Comparison of ENCODE assay signal across 28 cellular contexts in genomic region chr9:130606887-130607582, GRCh38. TPM values are rescaled to one million over a fixed set of nuclear protein-coding genes. Genes with fewer than 3 reads are reported as not detected.
DNase-seq lines count a peak whose midpoint lies in the region; ATAC-seq, FAIRE-seq and TF ChIP-seq lines count a peak whose summit lies in the region.
"Had no signal": no experiment of that assay in that cellular context is flagged by ENCODE, and none has a peak within 500 bp of the region (broad histone marks: within the 10 kb centered on the region; RNA-seq: fewer than 3 reads in every experiment).

No MANE protein-coding gene starts in this region.

- H3K27ac ChIP-seq in astrocyte (ENCODE audit: low read depth, low read length): no peak overlapping the region
- H3K27ac ChIP-seq in sigmoid colon: peak overlapping the region in 3 of 4 donors; percentile 44 to 67 (median 63)

- H3K36me3 Mint-ChIP-seq in astrocyte (ENCODE audit: low read depth, unreplicated experiment): peaks cover 6% of the 10 kb centered on the region

- H3K4me1 Mint-ChIP-seq in astrocyte (ENCODE audit: low read depth, unreplicated experiment): peaks cover 21% of the 10 kb centered on the region
- H3K4me1 Mint-ChIP-seq: activated B cell treated with CpG ODN at 0.5 μM for 24 hours; stimulated activated naive CD8-positive, alpha-beta T cell treated with anti-CD3 and anti-CD28 coated beads, Interleukin-15, amount 100 ng/mL, for 72 hours had no signal

- no peak for TF ChIP-seq POLR2A in sigmoid colon (IDR thresholded peaks at IDR 0.05)

- no peaks in the 10 kb centered on the region for H3K27me3 Mint-ChIP-seq in astrocyte (ENCODE audit: low read depth, unreplicated experiment)
- H3K27me3 Mint-ChIP-seq: activated B cell treated with CpG ODN at 0.5 μM for 24 hours; activated CD4-positive, alpha-beta memory T cell treated with anti-CD3 and anti-CD28 coated beads for 36 hours; memory B cell; naive thymus-derived CD8-positive, alpha-beta T cell; stimulated activated naive CD8-positive, alpha-beta T cell treated with anti-CD3 and anti-CD28 coated beads, Interleukin-15, amount 100 ng/mL, for 72 hours had no signal

- DNase-seq in M059J (ENCODE audit: low read depth) (peak; percentile 12), astrocyte (ENCODE audit: low read depth) (peak; percentile 15), foreskin fibroblast (peak; percentile 2 to 25), sigmoid colon (no peak), NCI-H774 (lab: John Stamatoyannopoulos, UW) (no peak)
- DNase-seq in stimulated activated naive CD8-positive, alpha-beta T cell treated with anti-CD3 and anti-CD28 coated beads, Interleukin-15, Interleukin-2, amounts not matched to agents 100 U/mL and 50 U/mL, for 24 hours: no peak
- DNase-seq: activated B cell treated with CpG ODN at 0.5 μM for 24 hours; activated CD4-positive, alpha-beta memory T cell treated with anti-CD3 and anti-CD28 coated beads for 36 hours; activated naive CD4-positive, alpha-beta T cell; activated T-cell treated with anti-CD3 and anti-CD28 coated beads for 4 hours; CD8-positive, alpha-beta T cell; DMS153; effector memory CD4-positive, alpha-beta T cell; Kasumi-1; kidney; naive thymus-derived CD8-positive, alpha-beta T cell; NCI-H1105; NCI-H2081; NCI-H510A treated with DMSO at 0.1 percent for 48 hours; SK-N-SH; stimulated activated naive CD8-positive, alpha-beta T cell treated with anti-CD3 and anti-CD28 coated beads, Interleukin-15, amount 100 ng/mL, for 72 hours; transverse colon had no signal

- intact Hi-C loops in sigmoid colon (cut with DNase I): no loop called here

- H3K36me3 ChIP-seq in astrocyte (ENCODE audit: insufficient read depth, low read length) (peaks cover 19% of the 10 kb centered on the region), sigmoid colon (peaks cover 0 to 14% (median 0%) of the 10 kb centered on the region in 4 donors)
- H3K36me3 ChIP-seq: transverse colon had no signal

- no peak for ATAC-seq in stimulated activated naive CD8-positive, alpha-beta T cell treated with anti-CD3 and anti-CD28 coated beads, Interleukin-15, Interleukin-2, amounts not matched to agents 100 U/mL and 50 U/mL, for 24 hours
- ATAC-seq in HG02973 (IDR thresholded peaks at IDR 0.05; ENCODE audit: unreplicated experiment): no peak
- ATAC-seq: CD8-positive, alpha-beta T cell; HCT116; naive thymus-derived CD8-positive, alpha-beta T cell; stimulated activated naive CD8-positive, alpha-beta T cell treated with anti-CD3 and anti-CD28 coated beads, Interleukin-15, amount 100 ng/mL, for 72 hours had no signal

- no peak for FAIRE-seq in astrocyte (lab: Jason Lieb, UNC)
- FAIRE-seq: GM12891, kidney had no signal

- H3K4me2 ChIP-seq in astrocyte (ENCODE audit: low read length): no peak overlapping the region
- H3K4me2 ChIP-seq: SK-N-SH had no signal

- H3K4me3 Mint-ChIP-seq in astrocyte (ENCODE audit: unreplicated experiment): no peak overlapping the region
- H3K4me3 Mint-ChIP-seq: activated B cell treated with CpG ODN at 0.5 μM for 24 hours; activated CD4-positive, alpha-beta memory T cell treated with anti-CD3 and anti-CD28 coated beads for 36 hours; CD8-positive, alpha-beta T cell; memory B cell; naive thymus-derived CD8-positive, alpha-beta T cell; stimulated activated naive CD8-positive, alpha-beta T cell treated with anti-CD3 and anti-CD28 coated beads, Interleukin-15, amount 100 ng/mL, for 72 hours; T-helper 2 cell treated with Interferon-gamma antibody and Interleukin-4, amounts not matched to agents 5 μg/mL and 100 μg/mL, for 36 hours had no signal

- 45 to 81% methylated on average over 8 of the region's 8 CpGs for WGBS in sigmoid colon, 2 donors

- H3K27ac Mint-ChIP-seq in astrocyte (ENCODE audit: unreplicated experiment): no peak overlapping the region
- H3K27ac Mint-ChIP-seq: activated B cell treated with CpG ODN at 0.5 μM for 24 hours; activated CD4-positive, alpha-beta memory T cell treated with anti-CD3 and anti-CD28 coated beads for 36 hours; CD8-positive, alpha-beta T cell; memory B cell; naive thymus-derived CD8-positive, alpha-beta T cell; stimulated activated naive CD8-positive, alpha-beta T cell treated with anti-CD3 and anti-CD28 coated beads, Interleukin-15, amount 100 ng/mL, for 72 hours; T-helper 2 cell treated with Interferon-gamma antibody and Interleukin-4, amounts not matched to agents 5 μg/mL and 100 μg/mL, for 36 hours had no signal

- H2AFZ ChIP-seq in astrocyte (ENCODE audit: low read depth, low read length): no peak overlapping the region

- H3K9me3 ChIP-seq in astrocyte (ENCODE audit: insufficient read depth, low read depth, low read length) (no peaks in the 10 kb centered on the region), sigmoid colon (no peaks in the 10 kb centered on the region)
- H3K9me3 ChIP-seq: SK-N-SH, transverse colon had no signal

- H4K20me1 ChIP-seq in astrocyte (ENCODE audit: insufficient read depth, low read length): peaks cover 75% of the 10 kb centered on the region

- peaks cover 25% of the 10 kb centered on the region for H3K79me2 ChIP-seq in astrocyte (ENCODE audit: insufficient read depth, low read length)

- no peak for TF ChIP-seq EP300 in sigmoid colon (IDR thresholded peaks at IDR 0.05)

- H3K27me3 ChIP-seq in astrocyte (ENCODE audit: insufficient read depth, low read length): no peaks in the 10 kb centered on the region
- H3K27me3 ChIP-seq in sigmoid colon: no peaks in the 10 kb centered on the region
- H3K27me3 ChIP-seq: transverse colon had no signal

- peaks cover 2% of the 10 kb centered on the region for H3K9me3 Mint-ChIP-seq in astrocyte (ENCODE audit: unreplicated experiment)
- H3K9me3 Mint-ChIP-seq: activated B cell treated with CpG ODN at 0.5 μM for 24 hours; activated CD4-positive, alpha-beta memory T cell treated with anti-CD3 and anti-CD28 coated beads for 36 hours; CD8-positive, alpha-beta T cell; memory B cell; naive thymus-derived CD8-positive, alpha-beta T cell; stimulated activated naive CD8-positive, alpha-beta T cell treated with anti-CD3 and anti-CD28 coated beads, Interleukin-15, amount 100 ng/mL, for 72 hours; T-helper 2 cell treated with Interferon-gamma antibody and Interleukin-4, amounts not matched to agents 5 μg/mL and 100 μg/mL, for 36 hours had no signal

- no peak for TF ChIP-seq CTCF in astrocyte (IDR thresholded peaks at IDR 0.05; ENCODE audit: insufficient read depth, low read depth, low read length)
- TF ChIP-seq CTCF in foreskin fibroblast (IDR thresholded peaks at IDR 0.05; ENCODE audit: low read depth, low read length): no peak
- TF ChIP-seq CTCF in sigmoid colon (IDR thresholded peaks at IDR 0.05): no peak

- peaks cover 7% of the 10 kb centered on the region for H3K4me1 ChIP-seq in astrocyte (ENCODE audit: insufficient read depth, low read length)
- H3K4me1 ChIP-seq in sigmoid colon: peaks cover 0 to 52% (median 37%) of the 10 kb centered on the region in 4 donors

- no peak overlapping the region for H3K9ac ChIP-seq in astrocyte (ENCODE audit: low read length)
- H3K9ac ChIP-seq: SK-N-SH had no signal

- H3K4me3 ChIP-seq in astrocyte (ENCODE audit: insufficient read depth, low read depth, low read length) (no peak overlapping the region), foreskin fibroblast (ENCODE audit: low read depth in 1 of 2, low read length in 2 of 2) (no peak overlapping the region), sigmoid colon (no peak overlapping the region)
- H3K4me3 ChIP-seq: transverse colon had no signal

RNA-seq across cellular contexts. Expression of gene FUBP3, which starts 27.7 kb away (rescaled TPM):
- 32.5 and 49.2 TPM in 2 replicates for total RNA-seq in M059J (2014; rRNA removed; shearing (Covaris generic))
- total RNA-seq in astrocyte (57.6 and 64.6 TPM in 2 replicates), sigmoid colon (10 to 100 TPM; 41.3 to 44.4 (median 42.9) TPM)
- 10 to 100 TPM; 19.4 to 25.7 (median 21.0) TPM for polyA plus RNA-seq in sigmoid colon

RNA-seq across cellular contexts. Expression of gene PRDM12, which starts 57.4 kb away (rescaled TPM):
- not detected in 2 replicates for total RNA-seq in M059J (2014; rRNA removed; shearing (Covaris generic))
- total RNA-seq in astrocyte (0.23 and 0.38 TPM in 2 replicates), sigmoid colon (not detected)
- polyA plus RNA-seq in sigmoid colon: not detected
- total RNA-seq: activated B cell treated with CpG ODN at 0.5 μM for 24 hours; CD8-positive, alpha-beta T cell; kidney; skeletal muscle tissue; transverse colon had no signal

Comparison
In these comparisons a context has a peak if more than half of its experiments do, and no peak if none do; other contexts are left out.
1. DNase-seq: peak in M059J (single experiment), astrocyte (single experiment) and foreskin fibroblast (2 of 2); none in sigmoid colon (single experiment), stimulated activated naive CD8-positive, alpha-beta T cell treated with anti-CD3 and anti-CD28 coated beads, Interleukin-15, Interleukin-2, amounts not matched to agents 100 U/mL and 50 U/mL, for 24 hours (single experiment) and NCI-H774 (single experiment).